In the genomic region with DNA sequence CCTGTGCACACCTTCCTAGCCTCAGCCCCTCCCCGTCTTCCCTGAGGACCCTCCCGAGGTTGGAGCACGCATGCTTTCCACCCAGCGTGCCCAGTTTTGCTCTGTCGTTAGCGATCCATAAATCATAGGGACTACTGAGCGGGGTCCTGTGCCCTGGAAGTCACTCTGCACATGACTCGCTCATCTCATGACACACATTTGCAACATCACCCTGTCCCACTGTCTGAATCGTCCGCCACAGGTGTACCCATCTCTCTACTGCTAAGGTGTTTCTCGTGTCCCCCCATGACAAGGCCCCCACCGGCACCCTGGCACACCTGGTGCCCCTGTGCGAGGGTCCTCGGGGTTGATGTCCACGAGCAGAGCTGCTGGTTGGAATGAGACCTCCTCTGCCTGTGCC, we compare ENCODE assay signal across 32 cellular contexts.
"Had no signal": no experiment of that assay in that cellular context is flagged by ENCODE, and none has a peak within 500 bp of the region (broad histone marks: within the 10 kb centered on the region; RNA-seq: fewer than 3 reads in every experiment).

No MANE protein-coding gene starts in this region.

- H3K27me3 ChIP-seq: body of pancreas, cardiac muscle cell had no signal

- H3K9me3 ChIP-seq: adrenal gland, body of pancreas, esophagus muscularis mucosa, gastroesophageal sphincter had no signal

- H3K36me3 Mint-ChIP-seq: activated CD4-positive, alpha-beta memory T cell treated with anti-CD3 and anti-CD28 coated beads for 36 hours; activated CD8-positive, alpha-beta memory T cell treated with anti-CD3 and anti-CD28 coated beads, Interleukin-2, amount 10 ng/mL, durations not matched to agents 7 days and 5 days; activated naive CD4-positive, alpha-beta T cell treated with anti-CD3 and anti-CD28 coated beads, Interleukin-2, amount 50 U/mL, for 24 hours; activated naive CD8-positive, alpha-beta T cell treated with anti-CD3 and anti-CD28 coated beads for 36 hours had no signal

- H3K27ac ChIP-seq: adrenal gland, body of pancreas, cardiac muscle cell, esophagus muscularis mucosa, foreskin keratinocyte, gastroesophageal sphincter had no signal

- H3K9me3 Mint-ChIP-seq: activated CD4-positive, alpha-beta memory T cell treated with anti-CD3 and anti-CD28 coated beads for 36 hours; activated CD4-positive, alpha-beta T cell treated with anti-CD3 and anti-CD28 coated beads, Interleukin-2, amount 10 ng/mL, durations not matched to agents 24 days and 14 days; activated naive CD4-positive, alpha-beta T cell treated with anti-CD3 and anti-CD28 coated beads for 36 hours; activated naive CD4-positive, alpha-beta T cell treated with anti-CD3 and anti-CD28 coated beads, Interleukin-2, amount 50 U/mL, for 24 hours; activated naive CD8-positive, alpha-beta T cell treated with anti-CD3 and anti-CD28 coated beads for 36 hours; activated naive CD8-positive, alpha-beta T cell treated with anti-CD3 and anti-CD28 coated beads, Interleukin-2, amount 50 U/mL, for 24 hours; activated T-helper 1 cell treated with anti-CD3 and anti-CD28 coated beads, Interleukin-12 subunit alpha, Interleukin-12 subunit beta, Interleukin-2, Interleukin-4 antibody, amounts not matched to agents 30 ng/mL and 10 ng/mL and 1 ng/mL, durations not matched to agents 14 hours and 24 hours and 36 hours; activated T-helper 2 cell treated with anti-CD3 and anti-CD28 coated beads, Interferon-gamma antibody, Interleukin-2, Interleukin-4, amounts not matched to agents 10 μg/mL and 5 μg/mL and 100 μg/mL, durations not matched to agents 14 hours and 24 hours and 36 hours; central memory CD8-positive, alpha-beta T cell; effector memory CD8-positive, alpha-beta T cell had no signal

- DNase-seq: activated CD4-positive, alpha-beta memory T cell treated with anti-CD3 and anti-CD28 coated beads for 36 hours; activated CD4-positive, alpha-beta T cell treated with anti-CD3 and anti-CD28 coated beads for 36 hours; activated CD4-positive, alpha-beta T cell treated with anti-CD3 and anti-CD28 coated beads, Interleukin-2, amount 10 ng/mL, durations not matched to agents 24 days and 14 days; activated CD4-positive, CD25-positive, alpha-beta regulatory T cell; activated CD4-positive, CD25-positive, alpha-beta regulatory T cell treated with anti-CD3 and anti-CD28 coated beads, Interleukin-2, amount 50 U/mL, for 72 hours; activated CD8-positive, alpha-beta memory T cell treated with anti-CD3 and anti-CD28 coated beads, Interleukin-2, amount 10 ng/mL, durations not matched to agents 7 days and 5 days; activated CD8-positive, alpha-beta memory T cell treated with anti-CD3 and anti-CD28 coated beads, Interleukin-2, amount 50 U/mL, for 4 hours; activated CD8-positive, alpha-beta T cell treated with anti-CD3 and anti-CD28 coated beads, Interleukin-2, amount 10 ng/mL, durations not matched to agents 7 days and 5 days; activated effector memory CD4-positive, alpha-beta T cell treated with anti-CD3 and anti-CD28 coated beads, Interleukin-2, amount 50 U/mL, for 16 hours; activated naive CD4-positive, alpha-beta T cell treated with anti-CD3 and anti-CD28 coated beads for 36 hours; activated naive CD8-positive, alpha-beta T cell treated with anti-CD3 and anti-CD28 coated beads for 36 hours; activated naive CD8-positive, alpha-beta T cell treated with anti-CD3 and anti-CD28 coated beads, Interleukin-2, amount 50 U/mL, for 24 hours; activated T-cell treated with anti-CD3 and anti-CD28 coated beads, Interleukin-2, amount 50 U/mL, for 1 hour; activated T-cell treated with anti-CD3 and anti-CD28 coated beads, Interleukin-2, amount 50 U/mL, for 48 hours; adrenal gland; amygdala; aorta; body of pancreas; cortex of kidney; dermis blood vessel endothelial cell; effector CD4-positive, alpha-beta T cell; effector memory CD8-positive, alpha-beta T cell; erythroblast; foreskin keratinocyte; T-helper 2 cell had no signal

- H3K4me3 ChIP-seq: adrenal gland, body of pancreas, cardiac muscle cell, esophagus muscularis mucosa, gastroesophageal sphincter had no signal

- H3K4me3 Mint-ChIP-seq: activated CD4-positive, alpha-beta memory T cell treated with anti-CD3 and anti-CD28 coated beads for 36 hours; activated CD4-positive, alpha-beta T cell treated with anti-CD3 and anti-CD28 coated beads for 36 hours; activated CD4-positive, alpha-beta T cell treated with anti-CD3 and anti-CD28 coated beads, Interleukin-2, amount 10 ng/mL, durations not matched to agents 24 days and 14 days; activated CD8-positive, alpha-beta memory T cell treated with anti-CD3 and anti-CD28 coated beads, Interleukin-2, amount 10 ng/mL, durations not matched to agents 7 days and 5 days; activated CD8-positive, alpha-beta T cell treated with anti-CD3 and anti-CD28 coated beads, Interleukin-2, amount 10 ng/mL, durations not matched to agents 7 days and 5 days; activated naive CD4-positive, alpha-beta T cell treated with anti-CD3 and anti-CD28 coated beads for 36 hours; activated naive CD4-positive, alpha-beta T cell treated with anti-CD3 and anti-CD28 coated beads, Interleukin-2, amount 50 U/mL, for 24 hours; activated naive CD8-positive, alpha-beta T cell treated with anti-CD3 and anti-CD28 coated beads for 36 hours; activated naive CD8-positive, alpha-beta T cell treated with anti-CD3 and anti-CD28 coated beads, Interleukin-2, amount 50 U/mL, for 24 hours; activated T-helper 1 cell treated with anti-CD3 and anti-CD28 coated beads, Interleukin-12 subunit alpha, Interleukin-12 subunit beta, Interleukin-2, Interleukin-4 antibody, amounts not matched to agents 30 ng/mL and 10 ng/mL and 1 ng/mL, durations not matched to agents 14 hours and 24 hours and 36 hours; central memory CD8-positive, alpha-beta T cell; effector memory CD8-positive, alpha-beta T cell had no signal

- H3K36me3 ChIP-seq: adrenal gland, cardiac muscle cell, esophagus muscularis mucosa, gastroesophageal sphincter had no signal

- H3K4me1 ChIP-seq: adrenal gland, body of pancreas, esophagus muscularis mucosa, foreskin keratinocyte, gastroesophageal sphincter had no signal

- H3K27me3 Mint-ChIP-seq: activated naive CD4-positive, alpha-beta T cell treated with anti-CD3 and anti-CD28 coated beads, Interleukin-2, amount 50 U/mL, for 24 hours had no signal

- ATAC-seq: activated CD4-positive, alpha-beta T cell treated with anti-CD3 and anti-CD28 coated beads for 36 hours; activated CD8-positive, alpha-beta memory T cell treated with anti-CD3 and anti-CD28 coated beads, Interleukin-2, amount 10 ng/mL, durations not matched to agents 7 days and 5 days; activated CD8-positive, alpha-beta T cell treated with anti-CD3 and anti-CD28 coated beads, Interleukin-2, amount 10 ng/mL, durations not matched to agents 7 days and 5 days; activated naive CD8-positive, alpha-beta T cell treated with anti-CD3 and anti-CD28 coated beads, Interleukin-2, amount 50 U/mL, for 24 hours; body of pancreas; effector memory CD8-positive, alpha-beta T cell; foreskin keratinocyte; gastroesophageal sphincter had no signal

- H3K27ac Mint-ChIP-seq: activated CD4-positive, alpha-beta memory T cell treated with anti-CD3 and anti-CD28 coated beads for 36 hours; activated CD4-positive, alpha-beta T cell treated with anti-CD3 and anti-CD28 coated beads for 36 hours; activated CD4-positive, alpha-beta T cell treated with anti-CD3 and anti-CD28 coated beads, Interleukin-2, amount 10 ng/mL, durations not matched to agents 24 days and 14 days; activated CD8-positive, alpha-beta memory T cell treated with anti-CD3 and anti-CD28 coated beads, Interleukin-2, amount 10 ng/mL, durations not matched to agents 7 days and 5 days; activated CD8-positive, alpha-beta T cell treated with anti-CD3 and anti-CD28 coated beads, Interleukin-2, amount 10 ng/mL, durations not matched to agents 7 days and 5 days; activated naive CD4-positive, alpha-beta T cell treated with anti-CD3 and anti-CD28 coated beads for 36 hours; activated naive CD4-positive, alpha-beta T cell treated with anti-CD3 and anti-CD28 coated beads, Interleukin-2, amount 50 U/mL, for 24 hours; activated naive CD8-positive, alpha-beta T cell treated with anti-CD3 and anti-CD28 coated beads for 36 hours; activated naive CD8-positive, alpha-beta T cell treated with anti-CD3 and anti-CD28 coated beads, Interleukin-2, amount 50 U/mL, for 24 hours; activated T-helper 1 cell treated with anti-CD3 and anti-CD28 coated beads, Interleukin-12 subunit alpha, Interleukin-12 subunit beta, Interleukin-2, Interleukin-4 antibody, amounts not matched to agents 30 ng/mL and 10 ng/mL and 1 ng/mL, durations not matched to agents 14 hours and 24 hours and 36 hours; activated T-helper 2 cell treated with anti-CD3 and anti-CD28 coated beads, Interferon-gamma antibody, Interleukin-2, Interleukin-4, amounts not matched to agents 10 μg/mL and 5 μg/mL and 100 μg/mL, durations not matched to agents 14 hours and 24 hours and 36 hours; effector memory CD8-positive, alpha-beta T cell had no signal

- H3K4me1 Mint-ChIP-seq: activated CD4-positive, alpha-beta T cell treated with anti-CD3 and anti-CD28 coated beads for 36 hours; activated CD4-positive, alpha-beta T cell treated with anti-CD3 and anti-CD28 coated beads, Interleukin-2, amount 10 ng/mL, durations not matched to agents 24 days and 14 days; activated CD8-positive, alpha-beta memory T cell treated with anti-CD3 and anti-CD28 coated beads, Interleukin-2, amount 10 ng/mL, durations not matched to agents 7 days and 5 days; activated naive CD4-positive, alpha-beta T cell treated with anti-CD3 and anti-CD28 coated beads, Interleukin-2, amount 50 U/mL, for 24 hours; activated naive CD8-positive, alpha-beta T cell treated with anti-CD3 and anti-CD28 coated beads for 36 hours; activated naive CD8-positive, alpha-beta T cell treated with anti-CD3 and anti-CD28 coated beads, Interleukin-2, amount 50 U/mL, for 24 hours; central memory CD8-positive, alpha-beta T cell had no signal
